Comparison of ENCODE assay signal across 8 cellular contexts in the genomic region with DNA sequence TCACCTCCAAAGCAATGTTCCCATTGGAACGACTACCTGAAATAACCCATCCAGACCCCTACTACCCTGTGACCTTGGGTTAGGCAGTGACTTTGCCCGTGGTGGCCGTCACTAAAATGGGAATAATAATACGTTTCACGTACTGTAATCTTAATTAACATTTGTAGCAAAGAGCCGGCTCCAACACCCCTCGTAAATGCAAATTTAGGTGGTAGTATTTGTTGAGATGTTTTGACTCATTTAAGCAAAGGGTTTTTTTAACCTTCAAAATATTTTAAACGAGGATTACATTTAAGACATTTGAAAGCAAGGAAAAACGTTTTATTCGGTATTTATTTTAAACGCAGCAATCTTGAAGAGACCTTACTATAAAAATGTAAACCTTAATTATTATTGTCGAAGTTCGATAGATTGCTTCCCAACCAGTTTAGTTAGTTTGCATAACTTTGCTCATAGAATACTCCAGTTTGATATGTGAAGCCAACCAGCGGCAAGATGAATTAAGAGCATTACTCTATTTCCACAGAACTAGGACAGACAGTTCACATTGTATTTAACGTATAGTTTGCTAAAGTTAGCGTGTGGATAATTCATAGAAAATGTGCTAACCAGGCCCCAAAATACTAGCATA. TPM values are rescaled to one million over a fixed set of nuclear protein-coding genes. Genes with fewer than 3 reads are reported as not detected.
DNase-seq lines count a peak whose midpoint lies in the region; ATAC-seq and TF ChIP-seq lines count a peak whose summit lies in the region.

No MANE protein-coding gene starts in this region.

- peak; percentile 12 for DNase-seq in Ammon's horn (ENCODE audit: low spot score)
- no peak for DNase-seq in GM23338 (ENCODE audit: low spot score)
- peak; percentile 26 for DNase-seq in stimulated activated CD4-positive, alpha-beta T cell treated with anti-CD3 and anti-CD28 coated beads, Interleukin-4, amount 100 ng/mL, for 24 hours
- DNase-seq in NCI-H1694 (lab: John Stamatoyannopoulos, UW) = no peak
- no peak for DNase-seq in AG20443 (ENCODE audit: low spot score)

- H3K4me1 Mint-ChIP-seq in GM23338 = peaks cover 12% of the 10 kb centered on the region
- peaks cover 7% of the 10 kb centered on the region for H3K4me1 Mint-ChIP-seq in activated T-helper 17 cell treated with anti-CD3 and anti-CD28 coated beads, Interleukin-2, amount 50 U/mL, for 72 hours

- H3K27ac Mint-ChIP-seq in GM23338 = peak overlapping the region; percentile 95
- H3K27ac Mint-ChIP-seq in activated T-helper 17 cell treated with anti-CD3 and anti-CD28 coated beads, Interleukin-2, amount 50 U/mL, for 72 hours = peak overlapping the region; percentile 99

- peaks cover 49% of the 10 kb centered on the region for H3K79me2 ChIP-seq in GM23338 (replicated peaks; ENCODE audit: insufficient read depth)

- H3F3A ChIP-seq in GM23338 (replicated peaks; ENCODE audit: low read depth) = no peaks in the 10 kb centered on the region

- peak overlapping the region; percentile 94 for H3K27ac ChIP-seq in GM23338 (ENCODE audit: low read depth)

- no peak overlapping the region for H2AFZ ChIP-seq in GM23338

- H3K4me3 ChIP-seq in GM23338 (peak overlapping the region; percentile 74), iPS-15b (ENCODE audit: low read depth, low read length) (peak overlapping the region; percentile 80)

- H4K20me1 ChIP-seq in GM23338 (replicated peaks; ENCODE audit: insufficient read depth) = no peaks in the 10 kb centered on the region

- no peaks in the 10 kb centered on the region for H3K9me2 ChIP-seq in GM23338 (ENCODE audit: insufficient read depth)

- H3K9ac ChIP-seq in iPS-15b (ENCODE audit: low read depth, low read length) = peak overlapping the region; percentile 72

- H3K27me3 ChIP-seq in GM23338 (ENCODE audit: insufficient read depth) = no peaks in the 10 kb centered on the region
- H3K27me3 ChIP-seq in iPS-15b (ENCODE audit: control insufficient read depth, insufficient read depth, low read length) = no peaks in the 10 kb centered on the region

- H3K36me3 Mint-ChIP-seq in GM23338 (ENCODE audit: low read depth) = peaks cover 12% of the 10 kb centered on the region
- H3K36me3 Mint-ChIP-seq in activated T-helper 17 cell treated with anti-CD3 and anti-CD28 coated beads, Interleukin-2, amount 50 U/mL, for 72 hours (ENCODE audit: low read depth) = peaks cover 33% of the 10 kb centered on the region

- H3K9me3 ChIP-seq in iPS-15b (ENCODE audit: control insufficient read depth, insufficient read depth, low read length) = no peaks in the 10 kb centered on the region

- H3K36me3 ChIP-seq in GM23338 (ENCODE audit: insufficient read depth) = no peaks in the 10 kb centered on the region
- H3K36me3 ChIP-seq in iPS-15b (ENCODE audit: control insufficient read depth, insufficient read depth, low read length) = no peaks in the 10 kb centered on the region

- peak overlapping the region; percentile 72 for H3K4me2 ChIP-seq in GM23338

- no peaks in the 10 kb centered on the region for H3K9me3 Mint-ChIP-seq in GM23338
- H3K9me3 Mint-ChIP-seq in activated T-helper 17 cell treated with anti-CD3 and anti-CD28 coated beads, Interleukin-2, amount 50 U/mL, for 72 hours = no peaks in the 10 kb centered on the region

- no peak for TF ChIP-seq CTCF in GM23338 (conservative IDR thresholded peaks at IDR 0.05; ENCODE audit: low read depth in 2 of 2)

- peaks cover 10% of the 10 kb centered on the region for H3K27me3 Mint-ChIP-seq in GM23338 (ENCODE audit: insufficient read depth, low read depth, poor library complexity)
- no peaks in the 10 kb centered on the region for H3K27me3 Mint-ChIP-seq in activated T-helper 17 cell treated with anti-CD3 and anti-CD28 coated beads, Interleukin-2, amount 50 U/mL, for 72 hours

- ATAC-seq in GM23338 (no peak), HG03175 (IDR thresholded peaks at IDR 0.05; ENCODE audit: unreplicated experiment) (no peak)
- no peak for ATAC-seq in activated T-helper 17 cell treated with anti-CD3 and anti-CD28 coated beads, Interleukin-2, amount 50 U/mL, for 72 hours (replicated peaks)

- H3K4me1 ChIP-seq in GM23338 (ENCODE audit: insufficient read depth) (peaks cover 22% of the 10 kb centered on the region), iPS-15b (ENCODE audit: control insufficient read depth, insufficient read depth, low read length) (peaks cover 11% of the 10 kb centered on the region)

- peak overlapping the region; percentile 83 for H3K4me3 Mint-ChIP-seq in GM23338
- H3K4me3 Mint-ChIP-seq in activated T-helper 17 cell treated with anti-CD3 and anti-CD28 coated beads, Interleukin-2, amount 50 U/mL, for 72 hours = peak overlapping the region; percentile 84

TF ChIP-seq in GM23338, 12 proteins besides CTCF, POLR2A, EP300 and RAD21 (continues in another document):
- TF ChIP-seq STAT1 (IDR thresholded peaks at IDR 0.05; ENCODE audit: unreplicated experiment) (no peak), ZNF114 (CRISPR knock-in tag; IDR thresholded peaks at IDR 0.05) (no peak), ZNF331 (CRISPR knock-in tag; IDR thresholded peaks at IDR 0.05; ENCODE audit: low read depth) (no peak)
- TF ChIP-seq, protein P1, sequence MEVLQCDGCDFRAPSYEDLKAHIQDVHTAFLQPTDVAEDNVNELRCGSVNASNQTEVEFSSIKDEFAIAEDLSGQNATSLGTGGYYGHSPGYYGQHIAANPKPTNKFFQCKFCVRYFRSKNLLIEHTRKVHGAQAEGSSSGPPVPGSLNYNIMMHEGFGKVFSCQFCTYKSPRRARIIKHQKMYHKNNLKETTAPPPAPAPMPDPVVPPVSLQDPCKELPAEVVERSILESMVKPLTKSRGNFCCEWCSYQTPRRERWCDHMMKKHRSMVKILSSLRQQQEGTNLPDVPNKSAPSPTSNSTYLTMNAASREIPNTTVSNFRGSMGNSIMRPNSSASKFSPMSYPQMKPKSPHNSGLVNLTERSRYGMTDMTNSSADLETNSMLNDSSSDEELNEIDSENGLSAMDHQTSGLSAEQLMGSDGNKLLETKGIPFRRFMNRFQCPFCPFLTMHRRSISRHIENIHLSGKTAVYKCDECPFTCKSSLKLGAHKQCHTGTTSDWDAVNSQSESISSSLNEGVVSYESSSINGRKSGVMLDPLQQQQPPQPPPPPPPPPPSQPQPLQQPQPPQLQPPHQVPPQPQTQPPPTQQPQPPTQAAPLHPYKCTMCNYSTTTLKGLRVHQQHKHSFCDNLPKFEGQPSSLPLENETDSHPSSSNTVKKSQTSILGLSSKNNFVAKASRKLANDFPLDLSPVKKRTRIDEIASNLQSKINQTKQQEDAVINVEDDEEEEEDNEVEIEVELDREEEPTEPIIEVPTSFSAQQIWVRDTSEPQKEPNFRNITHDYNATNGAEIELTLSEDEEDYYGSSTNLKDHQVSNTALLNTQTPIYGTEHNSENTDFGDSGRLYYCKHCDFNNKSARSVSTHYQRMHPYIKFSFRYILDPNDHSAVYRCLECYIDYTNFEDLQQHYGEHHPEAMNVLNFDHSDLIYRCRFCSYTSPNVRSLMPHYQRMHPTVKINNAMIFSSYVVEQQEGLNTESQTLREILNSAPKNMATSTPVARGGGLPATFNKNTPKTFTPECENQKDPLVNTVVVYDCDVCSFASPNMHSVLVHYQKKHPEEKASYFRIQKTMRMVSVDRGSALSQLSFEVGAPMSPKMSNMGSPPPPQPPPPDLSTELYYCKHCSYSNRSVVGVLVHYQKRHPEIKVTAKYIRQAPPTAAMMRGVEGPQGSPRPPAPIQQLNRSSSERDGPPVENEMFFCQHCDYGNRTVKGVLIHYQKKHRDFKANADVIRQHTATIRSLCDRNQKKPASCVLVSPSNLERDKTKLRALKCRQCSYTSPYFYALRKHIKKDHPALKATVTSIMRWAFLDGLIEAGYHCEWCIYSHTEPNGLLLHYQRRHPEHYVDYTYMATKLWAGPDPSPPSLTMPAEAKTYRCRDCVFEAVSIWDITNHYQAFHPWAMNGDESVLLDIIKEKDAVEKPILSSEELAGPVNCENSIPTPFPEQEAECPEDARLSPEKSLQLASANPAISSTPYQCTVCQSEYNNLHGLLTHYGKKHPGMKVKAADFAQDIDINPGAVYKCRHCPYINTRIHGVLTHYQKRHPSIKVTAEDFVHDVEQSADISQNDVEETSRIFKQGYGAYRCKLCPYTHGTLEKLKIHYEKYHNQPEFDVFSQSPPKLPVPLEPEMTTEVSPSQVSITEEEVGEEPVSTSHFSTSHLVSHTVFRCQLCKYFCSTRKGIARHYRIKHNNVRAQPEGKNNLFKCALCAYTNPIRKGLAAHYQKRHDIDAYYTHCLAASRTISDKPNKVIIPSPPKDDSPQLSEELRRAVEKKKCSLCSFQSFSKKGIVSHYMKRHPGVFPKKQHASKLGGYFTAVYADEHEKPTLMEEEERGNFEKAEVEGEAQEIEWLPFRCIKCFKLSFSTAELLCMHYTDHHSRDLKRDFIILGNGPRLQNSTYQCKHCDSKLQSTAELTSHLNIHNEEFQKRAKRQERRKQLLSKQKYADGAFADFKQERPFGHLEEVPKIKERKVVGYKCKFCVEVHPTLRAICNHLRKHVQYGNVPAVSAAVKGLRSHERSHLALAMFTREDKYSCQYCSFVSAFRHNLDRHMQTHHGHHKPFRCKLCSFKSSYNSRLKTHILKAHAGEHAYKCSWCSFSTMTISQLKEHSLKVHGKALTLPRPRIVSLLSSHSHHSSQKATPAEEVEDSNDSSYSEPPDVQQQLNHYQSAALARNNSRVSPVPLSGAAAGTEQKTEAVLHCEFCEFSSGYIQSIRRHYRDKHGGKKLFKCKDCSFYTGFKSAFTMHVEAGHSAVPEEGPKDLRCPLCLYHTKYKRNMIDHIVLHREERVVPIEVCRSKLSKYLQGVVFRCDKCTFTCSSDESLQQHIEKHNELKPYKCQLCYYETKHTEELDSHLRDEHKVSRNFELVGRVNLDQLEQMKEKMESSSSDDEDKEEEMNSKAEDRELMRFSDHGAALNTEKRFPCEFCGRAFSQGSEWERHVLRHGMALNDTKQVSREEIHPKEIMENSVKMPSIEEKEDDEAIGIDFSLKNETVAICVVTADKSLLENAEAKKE (CRISPR knock-in tag; IDR thresholded peaks at IDR 0.05) = no peak

RNA-seq across cellular contexts. Expression of a gene that starts 1.4 kb away (rescaled TPM):
- 44.4 and 54.9 TPM in 2 replicates for total RNA-seq in GM23338 (2014; rRNA removed; shearing (Covaris generic))
- polyA plus RNA-seq in GM23338 (2016; fragmentation: Nextera tagmentation; extraction: Ambion mirVana) = 24.8 and 26.5 TPM in 2 replicates
- 10 to 100 TPM; 29.0 to 33.6 TPM for total RNA-seq in activated T-helper 17 cell treated with anti-CD3 and anti-CD28 coated beads, Interleukin-2, amount 50 U/mL, for 72 hours

Comparison
In these comparisons a context has a peak if more than half of its experiments do, and no peak if none do; other contexts are left out.
1. DNase-seq: peak in Ammon's horn (single experiment) and stimulated activated CD4-positive, alpha-beta T cell treated with anti-CD3 and anti-CD28 coated beads, Interleukin-4, amount 100 ng/mL, for 24 hours (single experiment); none in GM23338 (single experiment), NCI-H1694 (single experiment) and AG20443 (single experiment).